25 cellular contexts compared by ENCODE assay signal in genomic region chr13:20350380-20350763, GRCh38.
"Had no signal": no experiment of that assay in that cellular context is flagged by ENCODE, and none has a peak within 500 bp of the region (broad histone marks: within the 10 kb centered on the region; RNA-seq: fewer than 3 reads in every experiment).

No MANE protein-coding gene starts in this region.

- H3K27ac ChIP-seq: KMS-11, SK-N-MC had no signal

- H3K9ac ChIP-seq: KMS-11 had no signal

- H3K4me1 Mint-ChIP-seq: central memory CD8-positive, alpha-beta T cell; T-cell had no signal

- H3K9me3 ChIP-seq: adrenal gland had no signal

- H3K4me3 Mint-ChIP-seq: activated CD4-positive, alpha-beta memory T cell treated with anti-CD3 and anti-CD28 coated beads for 36 hours; activated CD4-positive, alpha-beta T cell treated with anti-CD3 and anti-CD28 coated beads, Interleukin-2, amount 10 ng/mL, durations not matched to agents 7 days and 5 days; activated naive CD8-positive, alpha-beta T cell treated with anti-CD3 and anti-CD28 coated beads, Interleukin-2, amount 10 ng/mL, durations not matched to agents 7 days and 5 days; activated T-cell treated with anti-CD3 and anti-CD28 coated beads, Interleukin-2, amount 50 U/mL, for 72 hours; central memory CD8-positive, alpha-beta T cell; T-cell had no signal

- H3K27me3 Mint-ChIP-seq: activated CD4-positive, alpha-beta memory T cell treated with anti-CD3 and anti-CD28 coated beads for 36 hours; activated CD4-positive, alpha-beta T cell treated with anti-CD3 and anti-CD28 coated beads, Interleukin-2, amount 10 ng/mL, durations not matched to agents 7 days and 5 days; central memory CD8-positive, alpha-beta T cell; T-cell had no signal

- H3K4me3 ChIP-seq: adrenal gland, PC-9, SK-N-MC had no signal

- H3K4me1 ChIP-seq: adrenal gland had no signal

- H3K27ac Mint-ChIP-seq: activated CD4-positive, alpha-beta memory T cell treated with anti-CD3 and anti-CD28 coated beads for 36 hours; activated CD4-positive, alpha-beta T cell treated with anti-CD3 and anti-CD28 coated beads, Interleukin-2, amount 10 ng/mL, durations not matched to agents 7 days and 5 days; activated naive CD8-positive, alpha-beta T cell treated with anti-CD3 and anti-CD28 coated beads, Interleukin-2, amount 10 ng/mL, durations not matched to agents 7 days and 5 days; activated T-cell treated with anti-CD3 and anti-CD28 coated beads, Interleukin-2, amount 50 U/mL, for 72 hours; T-cell had no signal

- DNase-seq: activated CD4-positive, alpha-beta memory T cell treated with anti-CD3 and anti-CD28 coated beads for 36 hours; activated CD4-positive, alpha-beta T cell treated with anti-CD3 and anti-CD28 coated beads, Interleukin-2, amount 10 ng/mL, durations not matched to agents 7 days and 5 days; activated CD4-positive, CD25-positive, alpha-beta regulatory T cell; activated CD8-positive, alpha-beta memory T cell treated with anti-CD3 and anti-CD28 coated beads, Interleukin-2, amount 50 U/mL, for 4 hours; activated naive CD4-positive, alpha-beta T cell treated with anti-CD3 and anti-CD28 coated beads, Interleukin-2, amount 50 U/mL, for 16 hours; activated naive CD8-positive, alpha-beta T cell treated with anti-CD3 and anti-CD28 coated beads, Interleukin-2, amount 10 ng/mL, durations not matched to agents 7 days and 5 days; activated T-cell treated with anti-CD3 and anti-CD28 coated beads, Interleukin-2, amount 50 U/mL, for 72 hours; anterior cingulate cortex; MV-4-11; NCI-H1105; NCI-H1436; NCI-H1694 treated with DMSO at 0.1 percent for 48 hours; NCI-H2029 treated with DMSO at 0.1 percent for 48 hours; NCI-H345; NCI-H510A; NCI-H69; PC-9; T-cell; T-helper 2 cell; T1000 had no signal

- H3K36me3 Mint-ChIP-seq: activated CD4-positive, alpha-beta memory T cell treated with anti-CD3 and anti-CD28 coated beads for 36 hours; T-cell had no signal

- H3K36me3 ChIP-seq: adrenal gland had no signal

- H3K4me2 ChIP-seq: KMS-11 had no signal

- H3K9me3 Mint-ChIP-seq: activated CD4-positive, alpha-beta memory T cell treated with anti-CD3 and anti-CD28 coated beads for 36 hours; activated CD4-positive, alpha-beta T cell treated with anti-CD3 and anti-CD28 coated beads, Interleukin-2, amount 10 ng/mL, durations not matched to agents 7 days and 5 days; activated T-cell treated with anti-CD3 and anti-CD28 coated beads, Interleukin-2, amount 50 U/mL, for 72 hours; central memory CD8-positive, alpha-beta T cell had no signal

- H2AFZ ChIP-seq: PC-9 had no signal

- ATAC-seq: activated T-cell treated with anti-CD3 and anti-CD28 coated beads, Interleukin-2, amount 50 U/mL, for 72 hours; Right ventricle myocardium inferior; T-cell had no signal

- H3K27me3 ChIP-seq: adrenal gland had no signal
